In genomic region chr7:65972976-65973375, GRCh38 we compare ENCODE assay signal across 28 cellular contexts.
"Had no signal": no experiment of that assay in that cellular context is flagged by ENCODE, and none has a peak within 500 bp of the region (broad histone marks: within the 10 kb centered on the region; RNA-seq: fewer than 3 reads in every experiment).

No MANE protein-coding gene starts in this region.

- H3K4me3 Mint-ChIP-seq: activated CD8-positive, alpha-beta memory T cell treated with anti-CD3 and anti-CD28 coated beads, Interleukin-2, amount 10 ng/mL, durations not matched to agents 7 days and 5 days; activated CD8-positive, alpha-beta T cell treated with anti-CD3 and anti-CD28 coated beads, Interleukin-2, amount 10 ng/mL, durations not matched to agents 7 days and 5 days; activated naive CD8-positive, alpha-beta T cell; activated T-cell treated with anti-CD3 and anti-CD28 coated beads, Interleukin-2, amount 50 U/mL, for 72 hours; T-helper 1 cell treated with Interleukin-12 subunit alpha and Interleukin-12 subunit beta and Interleukin-4 antibody, amounts not matched to agents 30 μg/mL and 1 μg/mL, for 36 hours; WTC11 had no signal

- H3K4me1 ChIP-seq: SJSA1 had no signal

- H3K27me3 ChIP-seq: brain microvascular endothelial cell, cardiac muscle cell, MG63, SJSA1 had no signal

- H3K9me3 Mint-ChIP-seq: activated T-cell treated with anti-CD3 and anti-CD28 coated beads, Interleukin-2, amount 50 U/mL, for 72 hours; activated T-helper 2 cell treated with anti-CD3 and anti-CD28 coated beads, Interferon-gamma antibody, Interleukin-2, Interleukin-4, amounts not matched to agents 10 μg/mL and 5 μg/mL and 100 μg/mL, durations not matched to agents 14 hours and 24 hours and 36 hours; T-helper 1 cell treated with Interleukin-12 subunit alpha and Interleukin-12 subunit beta and Interleukin-4 antibody, amounts not matched to agents 30 μg/mL and 1 μg/mL, for 36 hours; WTC11 had no signal

- ATAC-seq: activated CD8-positive, alpha-beta memory T cell treated with anti-CD3 and anti-CD28 coated beads, Interleukin-2, amount 10 ng/mL, durations not matched to agents 7 days and 5 days; activated CD8-positive, alpha-beta T cell treated with anti-CD3 and anti-CD28 coated beads, Interleukin-2, amount 10 ng/mL, durations not matched to agents 7 days and 5 days; activated T-cell treated with anti-CD3 and anti-CD28 coated beads, Interleukin-2, amount 50 U/mL, for 72 hours; SK-N-SH treated with all-trans-retinoic acid at 6 μM for 48 hours; WTC11 had no signal

- H3K27ac Mint-ChIP-seq: activated CD8-positive, alpha-beta memory T cell treated with anti-CD3 and anti-CD28 coated beads, Interleukin-2, amount 10 ng/mL, durations not matched to agents 7 days and 5 days; activated naive CD8-positive, alpha-beta T cell; activated T-cell treated with anti-CD3 and anti-CD28 coated beads, Interleukin-2, amount 50 U/mL, for 72 hours; activated T-helper 2 cell treated with anti-CD3 and anti-CD28 coated beads, Interferon-gamma antibody, Interleukin-2, Interleukin-4, amounts not matched to agents 10 μg/mL and 5 μg/mL and 100 μg/mL, durations not matched to agents 14 hours and 24 hours and 36 hours; T-helper 1 cell treated with Interleukin-12 subunit alpha and Interleukin-12 subunit beta and Interleukin-4 antibody, amounts not matched to agents 30 μg/mL and 1 μg/mL, for 36 hours; WTC11 had no signal

- DNase-seq: activated CD4-positive, alpha-beta T cell treated with anti-CD3 and anti-CD28 coated beads for 48 hours; activated CD4-positive, alpha-beta T cell treated with anti-CD3 and anti-CD28 coated beads, Interleukin-2, amount 50 U/mL, for 4 hours; activated CD4-positive, CD25-positive, alpha-beta regulatory T cell treated with anti-CD3 and anti-CD28 coated beads, Interleukin-2, amount 50 U/mL, for 72 hours; activated CD8-positive, alpha-beta memory T cell treated with anti-CD3 and anti-CD28 coated beads, Interleukin-2, amount 10 ng/mL, durations not matched to agents 7 days and 5 days; activated CD8-positive, alpha-beta T cell treated with anti-CD3 and anti-CD28 coated beads, Interleukin-2, amount 10 ng/mL, durations not matched to agents 7 days and 5 days; activated naive CD4-positive, alpha-beta T cell; activated T-cell treated with anti-CD3 and anti-CD28 coated beads, Interleukin-2, amount 50 U/mL, for 72 hours; brain microvascular endothelial cell; MG63; MV-4-11; NCI-H1092 treated with DMSO at 0.1 percent for 48 hours; NCI-H1417 treated with DMSO at 0.1 percent for 48 hours; NCI-H1694; NCI-H2029; NCI-H345; NCI-H510A; NCI-H526 treated with DMSO at 0.1 percent for 48 hours; NCI-H82; RPMI8226; SHP77; T-helper 9 cell had no signal

- H3K27me3 Mint-ChIP-seq: activated CD8-positive, alpha-beta memory T cell treated with anti-CD3 and anti-CD28 coated beads, Interleukin-2, amount 10 ng/mL, durations not matched to agents 7 days and 5 days; activated naive CD8-positive, alpha-beta T cell had no signal

- H3K4me3 ChIP-seq: cardiac muscle cell, MG63, SJSA1 had no signal

- H3K9me3 ChIP-seq: MG63, SJSA1 had no signal

- H3K4me1 Mint-ChIP-seq: activated CD8-positive, alpha-beta memory T cell treated with anti-CD3 and anti-CD28 coated beads, Interleukin-2, amount 10 ng/mL, durations not matched to agents 7 days and 5 days; WTC11 had no signal
